1 cellular context compared by ENCODE assay signal in genomic region chr17:44354582-44355309, GRCh38.
A peak's percentile ranks its signal among the peaks of the same experiment; 100 is the strongest.
TF ChIP-seq lines count a peak whose summit lies in the region.

No MANE protein-coding gene starts in this region.

TF ChIP-seq in HepG2, 621 proteins besides CTCF, POLR2A, EP300 and RAD21 (continued from another document and continues in another):
- TF ChIP-seq MBNL3 (CRISPR knock-in tag; conservative IDR thresholded peaks at IDR 0.05) (no peak), HES4 (CRISPR knock-in tag; IDR thresholded peaks at IDR 0.05; ENCODE audit: borderline replicate concordance) (no peak), SP4 (CRISPR knock-in tag; IDR thresholded peaks at IDR 0.05) (peak; percentile 64), NFKB2 (CRISPR knock-in tag; IDR thresholded peaks at IDR 0.05; ENCODE audit: borderline replicate concordance) (peak; percentile 72; the same call in 1 of the 2 replicates), NONO (IDR thresholded peaks at IDR 0.05) (no peak), NONO (CRISPR knock-in tag; conservative IDR thresholded peaks at IDR 0.05) (peak; percentile 46; the same call in 1 of the 2 replicates), RCOR2 (CRISPR knock-in tag; IDR thresholded peaks at IDR 0.05) (no peak), PTBP1 (IDR thresholded peaks at IDR 0.05; ENCODE audit: low read depth, low read length, poor library complexity, severe bottlenecking) (no peak), ZBTB25 (CRISPR knock-in tag; IDR thresholded peaks at IDR 0.05) (peak; percentile 58; the same call in 1 of the 2 replicates), ZFP41 (CRISPR knock-in tag; IDR thresholded peaks at IDR 0.05; ENCODE audit: borderline replicate concordance) (no peak), NPAS2 (CRISPR knock-in tag; IDR thresholded peaks at IDR 0.05; ENCODE audit: borderline replicate concordance) (no peak), HMG20B (CRISPR knock-in tag; conservative IDR thresholded peaks at IDR 0.05) (no peak), ZNF567 (CRISPR knock-in tag; IDR thresholded peaks at IDR 0.05; ENCODE audit: borderline replicate concordance) (no peak), RERE (CRISPR knock-in tag; IDR thresholded peaks at IDR 0.05; ENCODE audit: low read depth) (no peak), SRY (CRISPR knock-in tag; IDR thresholded peaks at IDR 0.05) (no peak), ZNF430 (CRISPR knock-in tag; IDR thresholded peaks at IDR 0.05) (no peak), ARID3A (IDR thresholded peaks at IDR 0.05; ENCODE audit: low read depth, low read length) (no peak), ZNF235 (CRISPR knock-in tag; IDR thresholded peaks at IDR 0.05; ENCODE audit: borderline replicate concordance) (no peak), POLR2G (IDR thresholded peaks at IDR 0.05; ENCODE audit: low read depth, low read length) (no peak), ZNF878 (CRISPR knock-in tag; IDR thresholded peaks at IDR 0.05) (no peak), ZNF274 (CRISPR knock-in tag; IDR thresholded peaks at IDR 0.05) (no peak), POGK (CRISPR knock-in tag; conservative IDR thresholded peaks at IDR 0.05) (no peak), SRSF1 (optimal IDR thresholded peaks at IDR 0.05; ENCODE audit: low read depth, low read length) (no peak), ZNF790 (CRISPR knock-in tag; IDR thresholded peaks at IDR 0.05; ENCODE audit: borderline replicate concordance) (no peak), KDM4B (CRISPR knock-in tag; IDR thresholded peaks at IDR 0.05) (no peak), ZNF530 (CRISPR knock-in tag; IDR thresholded peaks at IDR 0.05; ENCODE audit: low read depth) (no peak), ZNF737 (CRISPR knock-in tag; IDR thresholded peaks at IDR 0.05; ENCODE audit: borderline replicate concordance) (no peak), SRSF9 (IDR thresholded peaks at IDR 0.05; ENCODE audit: borderline replicate concordance, insufficient read depth, low read depth, low read length, poor library complexity, severe bottlenecking) (no peak), PAX8 (CRISPR knock-in tag; IDR thresholded peaks at IDR 0.05; ENCODE audit: borderline replicate concordance) (no peak), CEBPG (CRISPR knock-in tag; IDR thresholded peaks at IDR 0.05) (no peak), KDM1A (CRISPR knock-in tag; IDR thresholded peaks at IDR 0.05) (no peak), HMGA1 (CRISPR knock-in tag; conservative IDR thresholded peaks at IDR 0.05) (no peak), CEBPB (IDR thresholded peaks at IDR 0.05; ENCODE audit: borderline replicate concordance, low read depth, low read length) (no peak), TCF7L2 (IDR thresholded peaks at IDR 0.05; ENCODE audit: low read depth, low read length) (no peak), ZNF253 (CRISPR knock-in tag; IDR thresholded peaks at IDR 0.05; ENCODE audit: borderline replicate concordance) (no peak), EHMT2 (IDR thresholded peaks at IDR 0.05; ENCODE audit: borderline replicate concordance, low read depth, low read length) (no peak), CBX1 (IDR thresholded peaks at IDR 0.05; ENCODE audit: low read depth) (peak; percentile 27), ZBTB3 (CRISPR knock-in tag; IDR thresholded peaks at IDR 0.05; ENCODE audit: borderline replicate concordance, low read depth) (no peak), ONECUT2 (CRISPR knock-in tag; IDR thresholded peaks at IDR 0.05) (no peak), GZF1 (CRISPR knock-in tag; IDR thresholded peaks at IDR 0.05) (no peak), BCL3 (CRISPR knock-in tag; IDR thresholded peaks at IDR 0.05) (peak; percentile 82), ZFY (CRISPR knock-in tag; IDR thresholded peaks at IDR 0.05) (peak; percentile 86)
- TF ChIP-seq, protein P1, sequence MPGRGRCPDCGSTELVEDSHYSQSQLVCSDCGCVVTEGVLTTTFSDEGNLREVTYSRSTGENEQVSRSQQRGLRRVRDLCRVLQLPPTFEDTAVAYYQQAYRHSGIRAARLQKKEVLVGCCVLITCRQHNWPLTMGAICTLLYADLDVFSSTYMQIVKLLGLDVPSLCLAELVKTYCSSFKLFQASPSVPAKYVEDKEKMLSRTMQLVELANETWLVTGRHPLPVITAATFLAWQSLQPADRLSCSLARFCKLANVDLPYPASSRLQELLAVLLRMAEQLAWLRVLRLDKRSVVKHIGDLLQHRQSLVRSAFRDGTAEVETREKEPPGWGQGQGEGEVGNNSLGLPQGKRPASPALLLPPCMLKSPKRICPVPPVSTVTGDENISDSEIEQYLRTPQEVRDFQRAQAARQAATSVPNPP (CRISPR knock-in tag; IDR thresholded peaks at IDR 0.05): no peak
- TF ChIP-seq, protein P2, sequence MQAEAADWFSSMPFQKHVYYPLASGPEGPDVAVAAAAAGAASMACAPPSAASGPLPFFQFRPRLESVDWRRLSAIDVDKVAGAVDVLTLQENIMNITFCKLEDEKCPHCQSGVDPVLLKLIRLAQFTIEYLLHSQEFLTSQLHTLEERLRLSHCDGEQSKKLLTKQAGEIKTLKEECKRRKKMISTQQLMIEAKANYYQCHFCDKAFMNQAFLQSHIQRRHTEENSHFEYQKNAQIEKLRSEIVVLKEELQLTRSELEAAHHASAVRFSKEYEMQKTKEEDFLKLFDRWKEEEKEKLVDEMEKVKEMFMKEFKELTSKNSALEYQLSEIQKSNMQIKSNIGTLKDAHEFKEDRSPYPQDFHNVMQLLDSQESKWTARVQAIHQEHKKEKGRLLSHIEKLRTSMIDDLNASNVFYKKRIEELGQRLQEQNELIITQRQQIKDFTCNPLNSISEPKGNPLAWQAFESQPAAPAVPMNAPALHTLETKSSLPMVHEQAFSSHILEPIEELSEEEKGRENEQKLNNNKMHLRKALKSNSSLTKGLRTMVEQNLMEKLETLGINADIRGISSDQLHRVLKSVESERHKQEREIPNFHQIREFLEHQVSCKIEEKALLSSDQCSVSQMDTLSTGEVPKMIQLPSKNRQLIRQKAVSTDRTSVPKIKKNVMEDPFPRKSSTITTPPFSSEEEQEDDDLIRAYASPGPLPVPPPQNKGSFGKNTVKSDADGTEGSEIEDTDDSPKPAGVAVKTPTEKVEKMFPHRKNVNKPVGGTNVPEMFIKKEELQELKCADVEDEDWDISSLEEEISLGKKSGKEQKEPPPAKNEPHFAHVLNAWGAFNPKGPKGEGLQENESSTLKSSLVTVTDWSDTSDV (CRISPR knock-in tag; IDR thresholded peaks at IDR 0.05): no peak
- TF ChIP-seq, protein P3, sequence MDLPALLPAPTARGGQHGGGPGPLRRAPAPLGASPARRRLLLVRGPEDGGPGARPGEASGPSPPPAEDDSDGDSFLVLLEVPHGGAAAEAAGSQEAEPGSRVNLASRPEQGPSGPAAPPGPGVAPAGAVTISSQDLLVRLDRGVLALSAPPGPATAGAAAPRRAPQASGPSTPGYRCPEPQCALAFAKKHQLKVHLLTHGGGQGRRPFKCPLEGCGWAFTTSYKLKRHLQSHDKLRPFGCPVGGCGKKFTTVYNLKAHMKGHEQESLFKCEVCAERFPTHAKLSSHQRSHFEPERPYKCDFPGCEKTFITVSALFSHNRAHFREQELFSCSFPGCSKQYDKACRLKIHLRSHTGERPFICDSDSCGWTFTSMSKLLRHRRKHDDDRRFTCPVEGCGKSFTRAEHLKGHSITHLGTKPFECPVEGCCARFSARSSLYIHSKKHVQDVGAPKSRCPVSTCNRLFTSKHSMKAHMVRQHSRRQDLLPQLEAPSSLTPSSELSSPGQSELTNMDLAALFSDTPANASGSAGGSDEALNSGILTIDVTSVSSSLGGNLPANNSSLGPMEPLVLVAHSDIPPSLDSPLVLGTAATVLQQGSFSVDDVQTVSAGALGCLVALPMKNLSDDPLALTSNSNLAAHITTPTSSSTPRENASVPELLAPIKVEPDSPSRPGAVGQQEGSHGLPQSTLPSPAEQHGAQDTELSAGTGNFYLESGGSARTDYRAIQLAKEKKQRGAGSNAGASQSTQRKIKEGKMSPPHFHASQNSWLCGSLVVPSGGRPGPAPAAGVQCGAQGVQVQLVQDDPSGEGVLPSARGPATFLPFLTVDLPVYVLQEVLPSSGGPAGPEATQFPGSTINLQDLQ (CRISPR knock-in tag; IDR thresholded peaks at IDR 0.05): no peak
- TF ChIP-seq, protein P4, sequence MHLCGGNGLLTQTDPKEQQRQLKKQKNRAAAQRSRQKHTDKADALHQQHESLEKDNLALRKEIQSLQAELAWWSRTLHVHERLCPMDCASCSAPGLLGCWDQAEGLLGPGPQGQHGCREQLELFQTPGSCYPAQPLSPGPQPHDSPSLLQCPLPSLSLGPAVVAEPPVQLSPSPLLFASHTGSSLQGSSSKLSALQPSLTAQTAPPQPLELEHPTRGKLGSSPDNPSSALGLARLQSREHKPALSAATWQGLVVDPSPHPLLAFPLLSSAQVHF (CRISPR knock-in tag; IDR thresholded peaks at IDR 0.05): no peak
- TF ChIP-seq, protein P5, sequence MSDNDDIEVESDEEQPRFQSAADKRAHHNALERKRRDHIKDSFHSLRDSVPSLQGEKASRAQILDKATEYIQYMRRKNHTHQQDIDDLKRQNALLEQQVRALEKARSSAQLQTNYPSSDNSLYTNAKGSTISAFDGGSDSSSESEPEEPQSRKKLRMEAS (IDR thresholded peaks at IDR 0.05): peak; percentile 70
